In genomic region chr2:161430416-161430815, GRCh38 we compare ENCODE assay signal across 26 cellular contexts. TPM values are rescaled to one million over a fixed set of nuclear protein-coding genes. Genes with fewer than 3 reads are reported as not detected.
"Had no signal": no experiment of that assay in that cellular context is flagged by ENCODE, and none has a peak within 500 bp of the region (broad histone marks: within the 10 kb centered on the region; RNA-seq: fewer than 3 reads in every experiment).

No MANE protein-coding gene starts in this region.

- H3K36me3 ChIP-seq: MG63 had no signal

- H3K9me3 Mint-ChIP-seq: T-helper 1 cell treated with Interleukin-12 subunit alpha and Interleukin-12 subunit beta and Interleukin-4 antibody, amounts not matched to agents 30 μg/mL and 1 μg/mL, for 36 hours had no signal

- H3K9me3 ChIP-seq: SK-N-SH had no signal

- DNase-seq: Karpas-422; KG1; MG63; NCI-H1092; NCI-H1105 treated with DMSO at 0.1 percent for 48 hours; NCI-H1417 treated with DMSO at 0.1 percent for 48 hours; NCI-H146; NCI-H1694 treated with DMSO at 0.1 percent for 48 hours; NCI-H1930; NCI-H2081; NCI-H2107; NCI-H2227 treated with DMSO at 0.1 percent for 48 hours; NCI-H524; NCI-H526 treated with DMSO at 0.1 percent for 48 hours; NCI-H748 treated with DMSO at 0.1 percent for 48 hours; NK-92 treated with Interleukin-12 subunit alpha and Interleukin-12 subunit beta, amount 100 ng/mL, for 24 hours; PC-3; SHP77; SK-N-SH; SW 1271; T-cell had no signal

- H3K4me3 Mint-ChIP-seq: T-cell; T-helper 1 cell treated with Interleukin-12 subunit alpha and Interleukin-12 subunit beta and Interleukin-4 antibody, amounts not matched to agents 30 μg/mL and 1 μg/mL, for 36 hours had no signal

- H3K9ac ChIP-seq: SK-N-SH had no signal

- ATAC-seq: Panc1, PC-3, T-cell had no signal

- H3K36me3 Mint-ChIP-seq: T-cell had no signal

- H3K4me2 ChIP-seq: SK-N-SH had no signal

- H3K27ac Mint-ChIP-seq: T-cell; T-helper 1 cell treated with Interleukin-12 subunit alpha and Interleukin-12 subunit beta and Interleukin-4 antibody, amounts not matched to agents 30 μg/mL and 1 μg/mL, for 36 hours had no signal

- H3K27me3 ChIP-seq: MG63 had no signal

- H3K4me3 ChIP-seq: MG63 had no signal

- H3K27ac ChIP-seq: RWPE1 had no signal

RNA-seq across cellular contexts. Expression of gene TBR1, which starts 14.3 kb away (rescaled TPM):
- total RNA-seq: HT-29, PC-3, SK-MEL-5, T-cell had no signal
- polyA plus RNA-seq: SK-N-SH had no signal
